ENCODE assay signal across 9 cellular contexts in genomic region chr9:18393340-18394130, GRCh38.
DNase-seq lines count a peak whose midpoint lies in the region; ATAC-seq and TF ChIP-seq lines count a peak whose summit lies in the region.
"Had no signal": no experiment of that assay in that cellular context is flagged by ENCODE, and none has a peak within 500 bp of the region (broad histone marks: within the 10 kb centered on the region; RNA-seq: fewer than 3 reads in every experiment).

No MANE protein-coding gene starts in this region.

- no peak for TF ChIP-seq EP300 in stomach (IDR thresholded peaks at IDR 0.05)

- H3K27ac ChIP-seq in SJCRH30 (peak overlapping the region; percentile 66), heart left ventricle (peak overlapping the region in 5 of 12 donors; percentile 2 to 67 (median 31)), stomach (peak overlapping the region in 4 of 5 donors; percentile 65 to 75 (median 69))
- H3K27ac ChIP-seq: neutrophil had no signal

- no peak for TF ChIP-seq CTCF in heart left ventricle (IDR thresholded peaks at IDR 0.05)
- TF ChIP-seq CTCF in stomach (IDR thresholded peaks at IDR 0.05), result no peak

- peak; percentile 84 for DNase-seq in ACHN
- DNase-seq in M059J (ENCODE audit: low read depth), result peak; percentile 98
- DNase-seq in SJCRH30, result peak; percentile 80 to 92
- peak in 3 of 5 donors; percentile 23 to 51 (median 33) for DNase-seq in heart left ventricle
- DNase-seq in stomach, result peak; percentile 76
- DNase-seq in activated naive CD4-positive, alpha-beta T cell treated with Interleukin-2 at 50 U/mL for 16 hours, result no peak

- H3K36me3 ChIP-seq in SJCRH30 (no peaks in the 10 kb centered on the region), heart left ventricle (no peaks in the 10 kb centered on the region), stomach (no peaks in the 10 kb centered on the region)
- H3K36me3 ChIP-seq: neutrophil had no signal

- in situ Hi-C loops in ACHN (cut with HindIII; ENCODE audit: low pct_ligation_motif_present, low pct_unique_long_range_greater_than_20kb, low sequenced_read_pairs), result no loop called here

- H3K4me3 ChIP-seq in SJCRH30 (no peak overlapping the region), heart left ventricle (no peak overlapping the region), stomach (no peak overlapping the region)

- ATAC-seq in heart left ventricle (peak in 3 of 4 donors; percentile 76 to 91 (median 80)), HG02610 (IDR thresholded peaks at IDR 0.05; ENCODE audit: unreplicated experiment) (no peak), GM18858 (IDR thresholded peaks at IDR 0.05; ENCODE audit: unreplicated experiment) (no peak)

- no peaks in the 10 kb centered on the region for H3K9me3 ChIP-seq in SJCRH30 (replicated peaks)
- no peaks in the 10 kb centered on the region for H3K9me3 ChIP-seq in heart left ventricle
- no peaks in the 10 kb centered on the region for H3K9me3 ChIP-seq in stomach
- H3K9me3 ChIP-seq: neutrophil had no signal

- intact Hi-C loops in heart left ventricle (cut with DNase I) (no loop called here), stomach (cut with DNase I; ENCODE audit: low total_unique reads) (no loop called here)

- TF ChIP-seq POLR2A in heart left ventricle (IDR thresholded peaks at IDR 0.05) (no peak), stomach (IDR thresholded peaks at IDR 0.05) (no peak)

- H3K27me3 ChIP-seq in SJCRH30, result no peaks in the 10 kb centered on the region
- no peaks in the 10 kb centered on the region for H3K27me3 ChIP-seq in heart left ventricle
- H3K27me3 ChIP-seq in stomach, result no peaks in the 10 kb centered on the region
- H3K27me3 ChIP-seq: neutrophil had no signal

- H3K4me1 ChIP-seq in SJCRH30, result peaks cover 17% of the 10 kb centered on the region
- peaks cover 0 to 20% (median 2%) of the 10 kb centered on the region in 12 donors for H3K4me1 ChIP-seq in heart left ventricle
- H3K4me1 ChIP-seq in stomach, result peaks cover 0 to 21% (median 11%) of the 10 kb centered on the region in 4 donors

- 46 to 57% (median 49%) methylated on average over 4 of the region's 4 CpGs for WGBS in heart left ventricle, 4 donors
- WGBS in stomach, 5 donors, result 18 to 24% (median 23%) methylated on average over 4 of the region's 4 CpGs

Comparison
In these comparisons a context has a peak if more than half of its experiments do, and no peak if none do; other contexts are left out.
1. ATAC-seq: peak in heart left ventricle (3 of 4); none in HG02610 (single experiment) and GM18858 (single experiment).